In genomic region chr10:75076387-75076786, GRCh38 we compare ENCODE assay signal across 2 cellular contexts.
A peak's percentile ranks its signal among the peaks of the same experiment; 100 is the strongest.
TF ChIP-seq lines count a peak whose summit lies in the region.

No MANE protein-coding gene starts in this region.

TF ChIP-seq in GM23338, 12 proteins besides CTCF, POLR2A, EP300 and RAD21:
- TF ChIP-seq ETS1 (IDR thresholded peaks at IDR 0.05) (no peak), ZNF114 (CRISPR knock-in tag; IDR thresholded peaks at IDR 0.05) (0 out of 2 replicates have a peak, but pooled peaks have one; percentile 37)

TF ChIP-seq in H1, 55 proteins besides CTCF, POLR2A, EP300 and RAD21:
- TF ChIP-seq RNF2 (IDR thresholded peaks at IDR 0.05; ENCODE audit: borderline replicate concordance, low read depth, low read length, missing control alignments, poor library complexity, severe bottlenecking) (no peak), CTBP2 (IDR thresholded peaks at IDR 0.05; ENCODE audit: borderline replicate concordance, insufficient read depth, insufficient read length, low read length) (no peak), JUND (IDR thresholded peaks at IDR 0.05; ENCODE audit: low read length) (no peak), NANOG (IDR thresholded peaks at IDR 0.05; ENCODE audit: insufficient read depth, low read depth, low read length, poor library complexity, severe bottlenecking) (peak; percentile 45), CHD7 (IDR thresholded peaks at IDR 0.05; ENCODE audit: insufficient replicate concordance, low read length) (no peak), POU5F1 (IDR thresholded peaks at IDR 0.05; ENCODE audit: low read depth, low read length) (peak; percentile 88; the same call in 1 of the 2 replicates), TBP (IDR thresholded peaks at IDR 0.05; ENCODE audit: low read depth, low read length) (no peak), BCL11A (IDR thresholded peaks at IDR 0.05; ENCODE audit: low read depth in 2 of 2, low read length in 2 of 2) (no peak), FOSL1 (IDR thresholded peaks at IDR 0.05; ENCODE audit: insufficient read depth, low read depth, low read length) (no peak), CHD2 (IDR thresholded peaks at IDR 0.05; ENCODE audit: low read length) (no peak)
